ENCODE assay signal across 21 cellular contexts in the genomic region with DNA sequence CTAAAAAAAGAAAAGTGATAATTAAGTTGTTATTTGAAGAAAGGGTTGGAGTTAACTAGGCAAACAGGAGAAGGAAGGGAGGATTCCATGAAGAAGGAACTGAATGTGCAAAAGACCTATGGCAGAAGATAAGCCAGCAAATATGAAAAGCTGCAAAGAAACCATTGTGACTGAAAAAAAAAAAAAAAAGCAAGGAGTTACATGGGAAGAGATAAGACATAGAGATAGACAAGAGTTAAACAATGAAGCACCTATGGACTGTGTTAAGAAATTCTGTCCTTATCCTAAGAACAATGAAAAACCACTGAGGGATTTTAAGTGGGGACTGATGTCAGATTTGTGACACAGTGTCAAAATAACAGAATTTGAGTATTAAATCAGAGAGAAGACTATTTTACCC. TPM values are rescaled to one million over a fixed set of nuclear protein-coding genes. Genes with fewer than 3 reads are reported as not detected.
DNase-seq lines count a peak whose midpoint lies in the region; ATAC-seq, FAIRE-seq and TF ChIP-seq lines count a peak whose summit lies in the region.
"Had no signal": no experiment of that assay in that cellular context is flagged by ENCODE, and none has a peak within 500 bp of the region (broad histone marks: within the 10 kb centered on the region; RNA-seq: fewer than 3 reads in every experiment).

No MANE protein-coding gene starts in this region.

- H3K4me2 ChIP-seq in DOHH2 (ENCODE audit: low read length) (peak overlapping the region; percentile 71), OCI-LY1 (ENCODE audit: low read length) (no peak overlapping the region), K562 (ENCODE audit: insufficient read depth, low read length) (no peak overlapping the region), mesendoderm (ENCODE audit: low read length) (no peak overlapping the region)
- H3K4me2 ChIP-seq: BLaER1, GM23338 had no signal

- CTCF ChIA-PET in K562 (lab: Yijun Ruan, JAX; ENCODE audit: low intra/inter-chr PET ratio) = no interaction called here

- no peak for ATAC-seq in K562
- ATAC-seq in left lobe of liver = no peak
- ATAC-seq: CD8-positive, alpha-beta T cell; GM23338 had no signal

- H2AK5ac ChIP-seq in mesendoderm (ENCODE audit: low read length) = no peak overlapping the region

- no peak overlapping the region for H3K56ac ChIP-seq in mesendoderm (ENCODE audit: low read length)

- H2BK5ac ChIP-seq in mesendoderm (ENCODE audit: low read length) = no peak overlapping the region

- BruUV-seq in K562 (replicated peaks; lab: Mats Ljungman, UMichigan) = no TSS peak

- no peaks in the 10 kb centered on the region for H3K27me3 ChIP-seq in DOHH2 (ENCODE audit: control insufficient read depth, low read length)
- H3K27me3 ChIP-seq in OCI-LY1 (ENCODE audit: insufficient read depth, low read length) = no peaks in the 10 kb centered on the region
- H3K27me3 ChIP-seq in K562 (ENCODE audit: control insufficient read depth in 2 of 2, insufficient read depth in 2 of 2, low read length in 2 of 2) = no peaks in the 10 kb centered on the region
- H3K27me3 ChIP-seq in mesendoderm (ENCODE audit: insufficient read depth, low read length, poor library complexity) = no peaks in the 10 kb centered on the region
- H3K27me3 ChIP-seq: BLaER1 had no signal

- TF ChIP-seq POLR2A in K562 (conservative IDR thresholded peaks at IDR 0.05) = no peak

- no peak overlapping the region for H4K5ac ChIP-seq in mesendoderm (ENCODE audit: low read length)

- H3K18ac ChIP-seq in mesendoderm (ENCODE audit: low read length) = no peak overlapping the region

- no peaks in the 10 kb centered on the region for H3K9me1 ChIP-seq in K562 (ENCODE audit: control insufficient read depth, insufficient read depth, low read length)

- H2AFZ ChIP-seq in OCI-LY1 (ENCODE audit: low read length) = no peak overlapping the region
- H2AFZ ChIP-seq in K562 (ENCODE audit: low read depth, low read length) = no peak overlapping the region
- H2AFZ ChIP-seq: GM23338 had no signal

- intact Hi-C loops in K562 (cut with micrococcal nuclease) = no loop called here

- no peak for FAIRE-seq in K562 (lab: Jason Lieb, UNC)
- FAIRE-seq: A204.1 had no signal

- no peak for TF ChIP-seq RAD21 in K562 (CRISPR knock-in tag; conservative IDR thresholded peaks at IDR 0.05 in 1 of 2, IDR thresholded peaks at IDR 0.05 in 1 of 2)

- peaks cover 71% of the 10 kb centered on the region for H3K4me1 ChIP-seq in DOHH2 (ENCODE audit: control insufficient read depth, low read length)
- H3K4me1 ChIP-seq in OCI-LY1 (ENCODE audit: insufficient read depth, low read length, severe bottlenecking) = peaks cover 57% of the 10 kb centered on the region
- peaks cover 0 to 11% of the 10 kb centered on the region in 2 experiments for H3K4me1 ChIP-seq in K562 (replicated peaks in 1 of 2; ENCODE audit: control insufficient read depth in 2 of 2, insufficient read depth in 2 of 2, low read length in 2 of 2)
- peaks cover 4% of the 10 kb centered on the region for H3K4me1 ChIP-seq in mesendoderm (ENCODE audit: control insufficient read depth, low read depth, low read length)
- H3K4me1 ChIP-seq: BLaER1, Caco-2, HAP-1 had no signal

- no peak overlapping the region for H2BK15ac ChIP-seq in mesendoderm (replicated peaks; ENCODE audit: low read depth)

- H3K9ac ChIP-seq in OCI-LY1 (ENCODE audit: low read length) (no peak overlapping the region), K562 (ENCODE audit: insufficient read depth in 1 of 2, low read depth in 2 of 2, low read length in 2 of 2) (no peak overlapping the region), mesendoderm (ENCODE audit: low read length) (no peak overlapping the region)
- H3K9ac ChIP-seq: BLaER1 had no signal

- POLR2A ChIA-PET in K562 (lab: Yijun Ruan, JAX) = interaction anchor here (1.5 to 2.3 kb wide), 2 partner anchors 13 to 20 kb away, joined by 6 to 7 read pairs; no protein-coding TSS in a partner anchor

- no peak overlapping the region for H3K23ac ChIP-seq in mesendoderm (ENCODE audit: low read length)

- no peak overlapping the region for H2BK120ac ChIP-seq in mesendoderm (ENCODE audit: low read depth, low read length)

- no peak for DNase-seq in K562 (ENCODE audit: extremely low read depth in 1 of 4, low spot score in 3 of 4)
- DNase-seq in mesendoderm = peak; percentile 31
- DNase-seq in NCI-H2107 treated with DMSO at 0.1 percent for 48 hours (lab: John Stamatoyannopoulos, UW; ENCODE audit: unreplicated experiment) = no peak
- no peak for DNase-seq in activated T-cell treated with anti-CD3 and anti-CD28 coated beads, Interleukin-2, amount 50 U/mL, for 1 hour
- no peak for DNase-seq in left lobe of liver (ENCODE audit: low spot score)
- DNase-seq: Caco-2; CD4-positive, CD25-positive, alpha-beta regulatory T cell; CD8-positive, alpha-beta T cell; DMS153; DND-41; EL; GF-D8; HFFc6 had no signal

- H3K9me3 ChIP-seq in DOHH2 (ENCODE audit: control insufficient read depth, insufficient read depth, low read length) = no peaks in the 10 kb centered on the region
- H3K9me3 ChIP-seq in OCI-LY1 (ENCODE audit: low read length) = 0 out of 2 replicates have a peak, but pooled peaks cover 3% of the 10 kb centered on the region
- H3K9me3 ChIP-seq in K562 (replicated peaks; ENCODE audit: control insufficient read depth, insufficient read depth, low read depth, low read length) = no peaks in the 10 kb centered on the region
- H3K9me3 ChIP-seq: BLaER1, Caco-2, HAP-1 had no signal

- peaks cover 23% of the 10 kb centered on the region for H3F3A ChIP-seq in DOHH2 (ENCODE audit: control insufficient read depth, insufficient read depth)
- H3F3A ChIP-seq in OCI-LY1 (ENCODE audit: insufficient read depth, low read length) = no peaks in the 10 kb centered on the region

- H4K8ac ChIP-seq in mesendoderm (ENCODE audit: low read depth, low read length) = no peak overlapping the region

- H3K27ac ChIP-seq in DOHH2 (ENCODE audit: low read depth, low read length) (peak overlapping the region; percentile 48), OCI-LY1 (ENCODE audit: low read depth, low read length, poor library complexity, severe bottlenecking) (peak overlapping the region; percentile 27), K562 (ENCODE audit: extremely low read depth, low read depth, low read length) (no peak overlapping the region), mesendoderm (ENCODE audit: low read depth, low read length) (no peak overlapping the region)
- H3K27ac ChIP-seq: 22Rv1, BLaER1, C4-2B had no signal

- H3K36me3 ChIP-seq in DOHH2 (ENCODE audit: control insufficient read depth, low read length) (peaks cover 17% of the 10 kb centered on the region), OCI-LY1 (ENCODE audit: insufficient read depth, low read length) (peaks cover 20% of the 10 kb centered on the region), K562 (ENCODE audit: control insufficient read depth, insufficient read depth, low read length) (no peaks in the 10 kb centered on the region), mesendoderm (ENCODE audit: control insufficient read depth, insufficient read depth, low read length) (no peaks in the 10 kb centered on the region)
- H3K36me3 ChIP-seq: BLaER1, HAP-1 had no signal

- no peak overlapping the region for H3K4ac ChIP-seq in mesendoderm (ENCODE audit: low read depth, low read length)

- no peaks in the 10 kb centered on the region for H4K20me1 ChIP-seq in DOHH2 (ENCODE audit: control insufficient read depth, insufficient read depth, low read depth, low read length)
- H4K20me1 ChIP-seq in OCI-LY1 (ENCODE audit: insufficient read depth, low read length) = no peaks in the 10 kb centered on the region
- H4K20me1 ChIP-seq in K562 (replicated peaks; ENCODE audit: control insufficient read depth, insufficient read depth, low read length) = no peaks in the 10 kb centered on the region
- H4K20me1 ChIP-seq: BLaER1 had no signal

- TF ChIP-seq CTCF in DOHH2 (IDR thresholded peaks at IDR 0.05; ENCODE audit: low read depth, low read length, poor library complexity, severe bottlenecking) = no peak
- TF ChIP-seq CTCF in OCI-LY1 (IDR thresholded peaks at IDR 0.05; ENCODE audit: low read length) = no peak
- TF ChIP-seq CTCF in K562 (IDR thresholded peaks at IDR 0.05 in 2 of 3, conservative IDR thresholded peaks at IDR 0.05 in 1 of 3; ENCODE audit: insufficient read depth in 2 of 3, low read depth in 1 of 3, low read length in 3 of 3) = no peak

- no peaks in the 10 kb centered on the region for H3K79me1 ChIP-seq in mesendoderm (ENCODE audit: low read length)

- H3K4me3 ChIP-seq in DOHH2 (ENCODE audit: low read length) (peak overlapping the region; percentile 56), OCI-LY1 (ENCODE audit: low read depth, low read length, poor library complexity, severe bottlenecking) (no peak overlapping the region), K562 (no peak overlapping the region), mesendoderm (ENCODE audit: low read length) (no peak overlapping the region)
- H3K4me3 ChIP-seq: BLaER1, GM23338, HAP-1 had no signal

- no peak for TF ChIP-seq EP300 in K562 (IDR thresholded peaks at IDR 0.05; ENCODE audit: low read length)

- H3K9me2 ChIP-seq in DOHH2 (replicated peaks; ENCODE audit: control insufficient read depth, low read length) (no peaks in the 10 kb centered on the region), OCI-LY1 (ENCODE audit: low read depth, low read length) (no peaks in the 10 kb centered on the region)

- H3K79me2 ChIP-seq in DOHH2 (ENCODE audit: control insufficient read depth, low read length) = peaks cover 90% of the 10 kb centered on the region
- H3K79me2 ChIP-seq in OCI-LY1 (ENCODE audit: insufficient read depth, low read length) = peaks cover 95% of the 10 kb centered on the region
- peaks cover 35% of the 10 kb centered on the region; the same call in 2 of the 3 replicates for H3K79me2 ChIP-seq in K562 (ENCODE audit: control insufficient read depth, insufficient read depth, low read length)
- H3K79me2 ChIP-seq in mesendoderm (ENCODE audit: control insufficient read depth, insufficient read depth, low read length) = no peaks in the 10 kb centered on the region

- in situ Hi-C loops in K562 (cut with MboI) = no loop called here

RNA-seq across cellular contexts. Expression of a gene that starts 17.0 kb away (rescaled TPM):
- total RNA-seq in K562 (2011; cell fraction: chromatin; rRNA removed; ENCODE audit: low replicate concordance) = 19.1 and 52.2 TPM in 2 replicates
- 7.8 and 14.2 TPM in 2 replicates for total RNA-seq in K562 (2011; cell fraction: nucleolus; rRNA removed)
- 29.7 and 45.3 TPM in 2 replicates for total RNA-seq in K562 (2011; cell fraction: nucleoplasm; rRNA removed)
- total RNA-seq in K562 (2014; rRNA removed) (8.3 and 10.0 TPM in 2 replicates), K562 (2014; rRNA removed; fragmentation: Illumina TruSeq; extraction: Trizol) (21.8 and 25.5 TPM in 2 replicates), K562 (2015; rRNA removed; fragmentation: Illumina TruSeq; extraction: Trizol) (17.4 and 18.4 TPM in 2 replicates), K562 (2021) (18.6 and 22.0 TPM in 2 replicates), left lobe of liver (15.8 TPM)
- polyA plus RNA-seq in K562 (2011; rRNA removed) (16.1 and 18.9 TPM in 2 replicates), K562 (2014; fragmentation: Illumina TruSeq; extraction: Trizol) (16.1 and 18.3 TPM in 2 replicates), K562 (2014; fragmentation: Nextera tagmentation; extraction: Ambion mirVana) (10 to 100 TPM; 10.2 to 12.1 TPM), K562 (2014; rRNA removed) (16.3 and 19.1 TPM in 2 replicates)
- 2.8 and 6.9 TPM in 2 replicates for polyA plus RNA-seq in K562 (2011; cell fraction: cytosol; rRNA removed)
- 9.7 and 16.2 TPM in 2 replicates for polyA plus RNA-seq in K562 (2011; cell fraction: nucleus; rRNA removed)
- 11.2 and 14.9 TPM in 2 replicates for polyA plus RNA-seq in K562 (2012)
- 20.2 and 25.8 TPM in 2 replicates for polyA minus RNA-seq in K562 (2011; rRNA and poly(A)+ RNA removed)
- polyA minus RNA-seq in K562 (2011; cell fraction: cytosol; rRNA and poly(A)+ RNA removed) = 4.1 and 7.2 TPM in 2 replicates
- 10.9 and 32.7 TPM in 2 replicates for polyA minus RNA-seq in K562 (2011; cell fraction: nucleus; rRNA and poly(A)+ RNA removed)
- polyA plus RNA-seq in mesendoderm (2013, experiment 1 of 2) = 15.2 TPM
- 14.3 TPM for polyA plus RNA-seq in mesendoderm (2013, experiment 2 of 2)

Comparison
In these comparisons a context has a peak if more than half of its experiments do, and no peak if none do; other contexts are left out.
1. H3K27ac ChIP-seq: peak in DOHH2 (single experiment) and OCI-LY1 (single experiment); none in K562 (single experiment) and mesendoderm (single experiment).